16 cellular contexts compared by ENCODE assay signal in the genomic region with DNA sequence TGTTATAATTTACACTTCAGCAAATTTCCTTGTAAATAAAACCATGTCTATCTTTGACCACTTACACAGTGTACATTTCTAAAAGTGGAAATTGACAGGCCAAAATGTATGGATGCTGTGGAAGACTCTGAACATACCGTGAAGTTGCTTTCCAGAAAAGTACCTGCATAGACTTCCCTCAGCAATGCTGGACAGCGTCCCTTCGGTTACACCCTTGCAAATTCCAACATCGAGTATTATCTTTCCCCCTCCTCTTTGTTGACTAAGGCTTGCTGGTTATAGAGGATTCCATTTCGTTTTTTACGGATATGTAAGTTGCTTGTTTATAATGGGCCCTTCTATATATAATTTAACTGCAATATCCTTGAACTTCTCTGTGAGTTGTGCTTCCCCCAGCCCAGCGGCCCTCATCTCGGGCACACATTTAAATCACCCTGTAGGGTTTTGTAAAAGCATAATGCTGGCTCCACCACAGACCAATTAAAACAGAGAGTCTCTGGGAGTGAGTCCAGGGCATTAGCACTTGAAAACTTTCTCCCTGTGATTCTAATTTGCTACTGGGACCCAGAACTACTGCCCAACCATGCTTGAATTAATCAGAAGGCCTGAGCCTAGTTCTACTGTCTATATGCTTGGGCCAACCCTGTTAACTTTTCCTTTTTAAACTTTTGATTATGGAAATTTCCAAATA.
"Had no signal": no experiment of that assay in that cellular context is flagged by ENCODE, and none has a peak within 500 bp of the region (broad histone marks: within the 10 kb centered on the region; RNA-seq: fewer than 3 reads in every experiment).

No MANE protein-coding gene starts in this region.

- H3K27ac ChIP-seq: hepatocyte, prostate gland, transverse colon, vagina had no signal

- H2AFZ ChIP-seq: hepatocyte had no signal

- H3K4me2 ChIP-seq: hepatocyte had no signal

- H3K9me3 ChIP-seq: mucosa of descending colon, prostate gland, transverse colon, vagina had no signal

- ATAC-seq: effector memory CD8-positive, alpha-beta T cell; left ventricle myocardium superior; mucosa of descending colon; right cardiac atrium; stimulated activated naive CD8-positive, alpha-beta T cell treated with anti-CD3 and anti-CD28 coated beads, Interleukin-15, Interleukin-2, amounts not matched to agents 100 U/mL and 50 U/mL, for 24 hours had no signal

- H3K79me2 ChIP-seq: hepatocyte had no signal

- H3K4me1 ChIP-seq: prostate gland, transverse colon, vagina had no signal

- H3K36me3 ChIP-seq: prostate gland, transverse colon, vagina had no signal

- DNase-seq: activated CD4-positive, alpha-beta T cell treated with anti-CD3 and anti-CD28 coated beads, Interleukin-2, amount 50 U/mL, for 4 hours; activated CD4-positive, CD25-positive, alpha-beta regulatory T cell treated with anti-CD3 and anti-CD28 coated beads, Interleukin-2, amount 50 U/mL, for 72 hours; activated gamma-delta T cell treated with Interleukin-2 at 50 U/mL for 16 hours; dermis blood vessel endothelial cell; effector memory CD8-positive, alpha-beta T cell; kidney glomerular epithelial cell; left ventricle myocardium superior; mucosa of descending colon; naive B cell; right cardiac atrium; stimulated activated CD4-positive, alpha-beta T cell treated with anti-CD3 and anti-CD28 coated beads, Interleukin-2, amount 100 ng/mL, for 24 hours; stimulated activated naive CD8-positive, alpha-beta T cell treated with anti-CD3 and anti-CD28 coated beads, Interleukin-15, Interleukin-2, amounts not matched to agents 100 U/mL and 50 U/mL, for 24 hours; transverse colon had no signal

- H3K27me3 ChIP-seq: transverse colon, vagina had no signal

- H3K4me3 ChIP-seq: hepatocyte, mucosa of descending colon, prostate gland, transverse colon, vagina had no signal
